ENCODE assay signal across 19 cellular contexts in genomic region chr5:600551-601541, GRCh38. TPM values are rescaled to one million over a fixed set of nuclear protein-coding genes. Genes with fewer than 3 reads are reported as not detected.
DNase-seq lines count a peak whose midpoint lies in the region; ATAC-seq, FAIRE-seq and TF ChIP-seq lines count a peak whose summit lies in the region.
"Had no signal": no experiment of that assay in that cellular context is flagged by ENCODE, and none has a peak within 500 bp of the region (broad histone marks: within the 10 kb centered on the region; RNA-seq: fewer than 3 reads in every experiment).

No MANE protein-coding gene starts in this region.

- H3K27ac ChIP-seq in body of pancreas (peak overlapping the region in 2 of 4 donors; percentile 36 to 63), pancreas (no peak overlapping the region), osteoblast (ENCODE audit: low read depth, low read length) (no peak overlapping the region)
- H3K27ac ChIP-seq: BLaER1, SJSA1, upper lobe of right lung had no signal

- no peaks in the 10 kb centered on the region for H3K79me2 ChIP-seq in osteoblast (ENCODE audit: insufficient read depth, low read length)

- no peaks in the 10 kb centered on the region for H3K27me3 ChIP-seq in body of pancreas
- H3K27me3 ChIP-seq in pancreas: no peaks in the 10 kb centered on the region
- peaks cover 42% of the 10 kb centered on the region for H3K27me3 ChIP-seq in osteoblast (ENCODE audit: insufficient read depth, low read length)

- FAIRE-seq in pancreas (lab: Jason Lieb, UNC): no peak
- FAIRE-seq: frontal cortex had no signal

- H3K36me3 ChIP-seq in body of pancreas (replicated peaks in 1 of 2; ENCODE audit: insufficient read depth in 1 of 2, low read depth in 2 of 2) (no peaks in the 10 kb centered on the region), pancreas (no peaks in the 10 kb centered on the region), osteoblast (ENCODE audit: insufficient read depth, low read length) (no peaks in the 10 kb centered on the region)
- H3K36me3 ChIP-seq: BLaER1, SJSA1, upper lobe of right lung had no signal

- WGBS in body of pancreas, 2 donors: 59 to 84% methylated on average over 19 to 36 of the region's 37 CpGs
- WGBS in pancreas, 2 donors: 67% methylated on average over 37 of the region's 37 CpGs

- peak; percentile 36 to 44 for DNase-seq in NCI-H2081 (lab: John Stamatoyannopoulos, UW)
- DNase-seq in NCI-H2081 treated with DMSO at 0.1 percent for 48 hours (lab: John Stamatoyannopoulos, UW): no peak
- peak; percentile 81 for DNase-seq in NCI-H146 treated with DMSO at 0.1 percent for 48 hours (lab: John Stamatoyannopoulos, UW; ENCODE audit: unreplicated experiment)
- DNase-seq in body of pancreas: peak; percentile 54 to 84 (median 78)
- DNase-seq in pancreas: peak; percentile 20 to 87 (median 78)
- no peak for DNase-seq in dermis blood vessel endothelial cell
- no peak for DNase-seq in osteoblast (ENCODE audit: insufficient read length, low spot score, missing footprints)
- DNase-seq: 8988T; activated CD4-positive, alpha-beta T cell treated with anti-CD3 and anti-CD28 coated beads for 1 hour; activated gamma-delta T cell; IMR-90; NCI-H1048; NCI-H446 treated with DMSO at 0.1 percent for 48 hours; stimulated activated naive CD4-positive, alpha-beta T cell treated with Interleukin-2 at 50 U/mL for 16 hours had no signal

- no peak overlapping the region for H3K4me2 ChIP-seq in osteoblast (ENCODE audit: insufficient read depth, low read length)
- H3K4me2 ChIP-seq: BLaER1 had no signal

- H3K4me1 ChIP-seq in body of pancreas (peaks cover 13% of the 10 kb centered on the region), pancreas (peaks cover 0 to 2% (median 0%) of the 10 kb centered on the region in 3 donors), osteoblast (ENCODE audit: insufficient read depth, low read length) (no peaks in the 10 kb centered on the region)
- H3K4me1 ChIP-seq: SJSA1, upper lobe of right lung had no signal

- no peak for TF ChIP-seq CTCF in body of pancreas (IDR thresholded peaks at IDR 0.05)
- TF ChIP-seq CTCF in pancreas (IDR thresholded peaks at IDR 0.05): no peak
- no peak for TF ChIP-seq CTCF in osteoblast (IDR thresholded peaks at IDR 0.05; ENCODE audit: extremely low read depth, low read depth, low read length)

- no peak for TF ChIP-seq POLR2A in body of pancreas (IDR thresholded peaks at IDR 0.05)

- H2AFZ ChIP-seq in osteoblast (ENCODE audit: low read length): no peak overlapping the region

- no peak overlapping the region for H3K4me3 ChIP-seq in body of pancreas
- H3K4me3 ChIP-seq in pancreas: no peak overlapping the region
- H3K4me3 ChIP-seq in osteoblast (ENCODE audit: insufficient read depth, low read length): no peak overlapping the region
- H3K4me3 ChIP-seq: BLaER1, SJSA1, upper lobe of right lung had no signal

- ATAC-seq in body of pancreas (peak; percentile 82), pancreas (peak; percentile 92 to 97 (median 95)), GM19467 (IDR thresholded peaks at IDR 0.05; ENCODE audit: unreplicated experiment) (no peak)
- ATAC-seq: upper lobe of right lung had no signal

- no peaks in the 10 kb centered on the region for H4K20me1 ChIP-seq in osteoblast (ENCODE audit: insufficient read depth, low read length)
- H4K20me1 ChIP-seq: BLaER1 had no signal

- H3K9me3 ChIP-seq in body of pancreas: no peaks in the 10 kb centered on the region
- H3K9me3 ChIP-seq in pancreas: no peaks in the 10 kb centered on the region
- no peaks in the 10 kb centered on the region for H3K9me3 ChIP-seq in osteoblast (ENCODE audit: low read depth, low read length)
- H3K9me3 ChIP-seq: BLaER1, SJSA1, upper lobe of right lung had no signal

- intact Hi-C loops in body of pancreas (cut with DNase I) (loop anchor here (10.0 kb wide), 1 partner anchor 126 kb away; no protein-coding TSS in a partner anchor), pancreas (cut with DNase I) (no loop called here)

RNA-seq across cellular contexts. Expression of gene CEP72, which starts 11.3 kb away (rescaled TPM):
- total RNA-seq in body of pancreas: 1 to 10 TPM; 1.3 to 7.8 TPM
- total RNA-seq in pancreas: 1 to 10 TPM; 3.5 to 5.6 (median 4.6) TPM
- 1 to 10 TPM; 3.9 to 7.5 TPM for polyA plus RNA-seq in pancreas
- 2.9 and 4.7 TPM in 2 replicates for total RNA-seq in dermis blood vessel endothelial cell
- 2.7 and 3.3 TPM in 2 replicates for total RNA-seq in osteoblast

Comparison
In these comparisons a context has a peak if more than half of its experiments do, and no peak if none do; other contexts are left out.
1. DNase-seq: peak in NCI-H2081 (2 of 2), NCI-H146 treated with DMSO at 0.1 percent for 48 hours (single experiment), body of pancreas (4 of 4) and pancreas (6 of 6); none in NCI-H2081 treated with DMSO at 0.1 percent for 48 hours (single experiment), dermis blood vessel endothelial cell (single experiment) and osteoblast (single experiment).